ENCODE assay signal across 1 cellular context in genomic region chr3:185071401-185071800, GRCh38.
TF ChIP-seq lines count a peak whose summit lies in the region.

No MANE protein-coding gene starts in this region.

TF ChIP-seq in K562, 482 proteins besides CTCF, POLR2A, EP300 and RAD21 (continued from another document):
- TF ChIP-seq ZBTB34 (CRISPR knock-in tag; IDR thresholded peaks at IDR 0.05) (no peak), ZFP36 (IDR thresholded peaks at IDR 0.05; ENCODE audit: low read depth, low read length, partially characterized antibody) (no peak), BCL6 (CRISPR knock-in tag; IDR thresholded peaks at IDR 0.05) (no peak), ZNF3 (CRISPR knock-in tag; IDR thresholded peaks at IDR 0.05) (no peak), RBM15 (IDR thresholded peaks at IDR 0.05; ENCODE audit: insufficient read depth, low read length) (no peak), ZNF507 (tag; conservative IDR thresholded peaks at IDR 0.05) (no peak)
